Comparison of ENCODE assay signal across 9 cellular contexts in genomic region chr19:36796714-36796999, GRCh38. TPM values are rescaled to one million over a fixed set of nuclear protein-coding genes. Genes with fewer than 3 reads are reported as not detected.
DNase-seq lines count a peak whose midpoint lies in the region; ATAC-seq and TF ChIP-seq lines count a peak whose summit lies in the region.
"Had no signal": no experiment of that assay in that cellular context is flagged by ENCODE, and none has a peak within 500 bp of the region (broad histone marks: within the 10 kb centered on the region; RNA-seq: fewer than 3 reads in every experiment).

No MANE protein-coding gene starts in this region.

- DNase-seq in stimulated activated naive CD8-positive, alpha-beta T cell treated with anti-CD3 and anti-CD28 coated beads, Interleukin-15, Interleukin-2, amounts not matched to agents 100 U/mL and 50 U/mL, for 24 hours: no peak
- no peak for DNase-seq in cardiac fibroblast (ENCODE audit: low read depth in 2 of 2)
- DNase-seq in hepatic stellate cell (ENCODE audit: low spot score): no peak
- DNase-seq in NOMO-1 (lab: John Stamatoyannopoulos, UW; ENCODE audit: unreplicated experiment in 2 of 2): no peak
- DNase-seq in NCI-H1092 (lab: John Stamatoyannopoulos, UW): no peak
- no peak for DNase-seq in A172 (ENCODE audit: low spot score)
- DNase-seq: H7 had no signal

- no peak overlapping the region for H3K27ac ChIP-seq in muscle layer of colon (ENCODE audit: low read depth, low read length)

- no peaks in the 10 kb centered on the region for H3K4me1 ChIP-seq in muscle layer of colon (ENCODE audit: insufficient read depth, low read length)

- H3K27me3 ChIP-seq in muscle layer of colon (ENCODE audit: control insufficient read depth in 1 of 2, insufficient read depth in 2 of 2, low read length in 2 of 2): no peaks in the 10 kb centered on the region

- peaks cover 47% of the 10 kb centered on the region for H3K36me3 Mint-ChIP-seq in stimulated activated naive CD8-positive, alpha-beta T cell treated with anti-CD3 and anti-CD28 coated beads, Interleukin-15, Interleukin-2, amounts not matched to agents 100 ng/mL and 50 ng/mL, for 24 hours (ENCODE audit: low read depth)

- H3K4me1 Mint-ChIP-seq in stimulated activated naive CD8-positive, alpha-beta T cell treated with anti-CD3 and anti-CD28 coated beads, Interleukin-15, Interleukin-2, amounts not matched to agents 100 ng/mL and 50 ng/mL, for 24 hours (ENCODE audit: low read depth): peaks cover 18% of the 10 kb centered on the region

- H3K4me3 ChIP-seq in cardiac fibroblast (replicated peaks in 1 of 2; ENCODE audit: low read depth in 2 of 2, low read length in 2 of 2): peak overlapping the region; percentile 75 to 79
- peak overlapping the region; percentile 80 to 91 for H3K4me3 ChIP-seq in muscle layer of colon (ENCODE audit: low read depth in 1 of 2, low read length in 2 of 2)

- no peaks in the 10 kb centered on the region for H3K36me3 ChIP-seq in muscle layer of colon (ENCODE audit: insufficient read depth, low read length)

- peak overlapping the region; percentile 84 for H3K4me3 Mint-ChIP-seq in stimulated activated naive CD8-positive, alpha-beta T cell treated with anti-CD3 and anti-CD28 coated beads, Interleukin-15, Interleukin-2, amounts not matched to agents 100 ng/mL and 50 ng/mL, for 24 hours

- H3K27me3 Mint-ChIP-seq in stimulated activated naive CD8-positive, alpha-beta T cell treated with anti-CD3 and anti-CD28 coated beads, Interleukin-15, Interleukin-2, amounts not matched to agents 100 ng/mL and 50 ng/mL, for 24 hours: peaks cover 10% of the 10 kb centered on the region

- H3K27ac Mint-ChIP-seq in stimulated activated naive CD8-positive, alpha-beta T cell treated with anti-CD3 and anti-CD28 coated beads, Interleukin-15, Interleukin-2, amounts not matched to agents 100 ng/mL and 50 ng/mL, for 24 hours: peak overlapping the region; percentile 89

- no peaks in the 10 kb centered on the region for H3K9me3 ChIP-seq in muscle layer of colon (ENCODE audit: low read length)

- TF ChIP-seq CTCF in cardiac fibroblast (IDR thresholded peaks at IDR 0.05; ENCODE audit: low read depth, low read length): no peak

- H3K9me3 Mint-ChIP-seq in stimulated activated naive CD8-positive, alpha-beta T cell treated with anti-CD3 and anti-CD28 coated beads, Interleukin-15, Interleukin-2, amounts not matched to agents 100 ng/mL and 50 ng/mL, for 24 hours: peaks cover 46% of the 10 kb centered on the region

- ATAC-seq in stimulated activated naive CD8-positive, alpha-beta T cell treated with anti-CD3 and anti-CD28 coated beads, Interleukin-15, Interleukin-2, amounts not matched to agents 100 U/mL and 50 U/mL, for 24 hours: no peak

- no peak overlapping the region for H3K9ac ChIP-seq in muscle layer of colon (ENCODE audit: low read length)

RNA-seq across cellular contexts. Expression of gene ZNF850, which starts 24.1 kb away (rescaled TPM):
- total RNA-seq in A172 (2014; rRNA removed; shearing (Covaris generic)): 6.1 and 8.4 TPM in 2 replicates

RNA-seq across cellular contexts. Expression of gene ZNF790, which starts 41.5 kb away (rescaled TPM):
- 0.12 and 0.57 TPM in 2 replicates for total RNA-seq in A172 (2014; rRNA removed; shearing (Covaris generic))

RNA-seq across cellular contexts. Expression of gene ZNF345, which starts 54.0 kb away (rescaled TPM):
- total RNA-seq in A172 (2014; rRNA removed; shearing (Covaris generic)): 4.0 and 4.3 TPM in 2 replicates
